10 cellular contexts compared by ENCODE assay signal in the genomic region with DNA sequence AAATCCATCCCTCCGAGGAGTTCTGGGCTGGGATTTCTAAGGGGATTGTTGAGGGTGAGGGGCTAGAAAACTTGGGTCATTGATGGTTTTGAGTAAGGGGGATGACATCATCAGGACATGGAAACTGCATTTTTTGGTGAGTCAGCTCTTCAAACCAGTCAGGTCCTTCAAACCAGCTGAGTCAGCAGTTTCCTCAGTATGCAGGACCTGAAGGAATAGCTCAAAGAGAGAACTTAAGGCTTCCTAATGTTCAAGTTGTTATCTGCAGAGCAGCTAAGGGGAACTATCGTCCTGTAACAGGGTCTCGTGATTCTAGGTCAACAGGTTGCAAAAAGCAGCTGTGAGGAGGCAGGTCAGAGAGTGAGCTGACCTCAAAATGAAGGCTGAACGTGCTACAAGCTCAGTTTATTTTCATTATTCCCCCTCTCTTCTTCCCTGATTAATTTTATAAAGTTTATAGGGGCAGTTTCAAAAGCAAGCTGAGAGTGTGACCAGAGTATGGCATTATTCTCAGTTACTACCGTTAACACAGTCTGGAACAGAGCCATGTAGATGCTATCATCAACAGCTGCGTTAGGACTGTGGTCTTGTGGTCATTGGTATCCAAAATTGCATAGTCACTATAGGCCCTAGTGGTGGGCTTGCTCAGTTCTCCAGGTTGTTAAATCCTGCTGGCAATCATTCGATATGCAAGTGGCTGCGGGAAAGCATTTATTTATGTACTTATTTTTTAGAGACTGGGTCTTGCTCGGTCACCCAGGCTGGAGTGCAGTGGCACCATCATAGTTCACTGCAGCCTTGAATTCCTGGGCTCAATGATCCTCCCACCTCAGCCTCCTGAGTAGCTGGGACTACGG. TPM values are rescaled to one million over a fixed set of nuclear protein-coding genes. Genes with fewer than 3 reads are reported as not detected.
A peak's percentile ranks its signal among the peaks of the same experiment; 100 is the strongest.
DNase-seq lines count a peak whose midpoint lies in the region; ATAC-seq and TF ChIP-seq lines count a peak whose summit lies in the region.
"Had no signal": no experiment of that assay in that cellular context is flagged by ENCODE, and none has a peak within 500 bp of the region (broad histone marks: within the 10 kb centered on the region; RNA-seq: fewer than 3 reads in every experiment).

No MANE protein-coding gene starts in this region.

- ATAC-seq in activated naive CD8-positive, alpha-beta T cell treated with anti-CD3 and anti-CD28 coated beads, Interleukin-2, amount 50 U/mL, for 24 hours, result peak; percentile 49
- ATAC-seq in left colon, result peak; percentile 15
- no peak for ATAC-seq in activated CD8-positive, alpha-beta T cell treated with anti-CD3 and anti-CD28 coated beads for 36 hours
- ATAC-seq in HG03520 (IDR thresholded peaks at IDR 0.05; ENCODE audit: unreplicated experiment), result no peak

- H3K9me3 Mint-ChIP-seq in activated naive CD8-positive, alpha-beta T cell treated with anti-CD3 and anti-CD28 coated beads, Interleukin-2, amount 50 U/mL, for 24 hours, result no peaks in the 10 kb centered on the region
- no peaks in the 10 kb centered on the region for H3K9me3 Mint-ChIP-seq in activated CD8-positive, alpha-beta T cell treated with anti-CD3 and anti-CD28 coated beads for 36 hours
- H3K9me3 Mint-ChIP-seq: activated naive CD4-positive, alpha-beta T cell treated with anti-CD3 and anti-CD28 coated beads, Interleukin-2, amount 50 U/mL, for 72 hours; immature natural killer cell had no signal

- H3K4me1 Mint-ChIP-seq in activated naive CD8-positive, alpha-beta T cell treated with anti-CD3 and anti-CD28 coated beads, Interleukin-2, amount 50 U/mL, for 24 hours, result peaks cover 1% of the 10 kb centered on the region
- H3K4me1 Mint-ChIP-seq in activated CD8-positive, alpha-beta T cell treated with anti-CD3 and anti-CD28 coated beads for 36 hours (ENCODE audit: low read depth), result peaks cover 2% of the 10 kb centered on the region
- H3K4me1 Mint-ChIP-seq: immature natural killer cell had no signal

- intact Hi-C loops in left colon (cut with DNase I, micrococcal nuclease), result loop anchor here in 1 of 2 donors (10.0 kb wide), 1 partner anchor 194 kb away; the partner anchor contains the start of gene MATN1
- intact Hi-C loops in activated CD8-positive, alpha-beta T cell treated with anti-CD3 and anti-CD28 coated beads for 36 hours (cut with micrococcal nuclease), result no loop called here

- H3K36me3 Mint-ChIP-seq in activated naive CD8-positive, alpha-beta T cell treated with anti-CD3 and anti-CD28 coated beads, Interleukin-2, amount 50 U/mL, for 24 hours (ENCODE audit: low read depth), result no peaks in the 10 kb centered on the region
- no peaks in the 10 kb centered on the region for H3K36me3 Mint-ChIP-seq in activated CD8-positive, alpha-beta T cell treated with anti-CD3 and anti-CD28 coated beads for 36 hours (ENCODE audit: low read depth)
- H3K36me3 Mint-ChIP-seq: activated naive CD4-positive, alpha-beta T cell treated with anti-CD3 and anti-CD28 coated beads, Interleukin-2, amount 50 U/mL, for 72 hours; immature natural killer cell had no signal

- H3K4me3 Mint-ChIP-seq in activated naive CD8-positive, alpha-beta T cell treated with anti-CD3 and anti-CD28 coated beads, Interleukin-2, amount 50 U/mL, for 24 hours, result no peak overlapping the region
- no peak overlapping the region for H3K4me3 Mint-ChIP-seq in activated CD8-positive, alpha-beta T cell treated with anti-CD3 and anti-CD28 coated beads for 36 hours
- H3K4me3 Mint-ChIP-seq: immature natural killer cell had no signal

- TF ChIP-seq CTCF in activated CD8-positive, alpha-beta T cell treated with anti-CD3 and anti-CD28 coated beads for 36 hours (IDR thresholded peaks at IDR 0.05), result no peak

- peaks cover 7% of the 10 kb centered on the region for H3K27me3 Mint-ChIP-seq in activated naive CD8-positive, alpha-beta T cell treated with anti-CD3 and anti-CD28 coated beads, Interleukin-2, amount 50 U/mL, for 24 hours
- H3K27me3 Mint-ChIP-seq in activated CD8-positive, alpha-beta T cell treated with anti-CD3 and anti-CD28 coated beads for 36 hours, result peaks cover 2% of the 10 kb centered on the region

- POLR2A ChIA-PET in activated CD8-positive, alpha-beta T cell treated with anti-CD3 and anti-CD28 coated beads for 36 hours (lab: Charles Lee), result interaction anchor here (0.8 kb wide), 1 partner anchor 200 kb away, joined by 3 read pairs; no protein-coding TSS in a partner anchor

- no peak overlapping the region for H3K27ac Mint-ChIP-seq in activated naive CD8-positive, alpha-beta T cell treated with anti-CD3 and anti-CD28 coated beads, Interleukin-2, amount 50 U/mL, for 24 hours
- H3K27ac Mint-ChIP-seq in activated CD8-positive, alpha-beta T cell treated with anti-CD3 and anti-CD28 coated beads for 36 hours, result no peak overlapping the region
- H3K27ac Mint-ChIP-seq: activated naive CD4-positive, alpha-beta T cell treated with anti-CD3 and anti-CD28 coated beads, Interleukin-2, amount 50 U/mL, for 72 hours had no signal

- CTCF ChIA-PET in activated CD8-positive, alpha-beta T cell treated with anti-CD3 and anti-CD28 coated beads for 36 hours (lab: Charles Lee), result interaction anchor here (0.8 to 4.5 kb wide), 5 partner anchors 8 to 139 kb away, joined by 3 to 33 read pairs (median 4); no protein-coding TSS in a partner anchor

- DNase-seq in AG08396 (ENCODE audit: low spot score) (peak; percentile 29), HUDEP-2 (lab: John Stamatoyannopoulos, UW; ENCODE audit: unreplicated experiment in 76 of 76) (peak in 69 of 76 experiments; percentile 13 to 91 (median 61)), left colon (no peak), NCI-H146 treated with DMSO at 0.1 percent for 48 hours (lab: John Stamatoyannopoulos, UW; ENCODE audit: unreplicated experiment) (no peak), dedifferentiated amniotic fluid mesenchymal stem cell (ENCODE audit: extremely low spot score) (no peak)
- DNase-seq in activated naive CD8-positive, alpha-beta T cell treated with anti-CD3 and anti-CD28 coated beads, Interleukin-2, amount 50 U/mL, for 24 hours, result no peak
- DNase-seq in activated CD8-positive, alpha-beta T cell treated with anti-CD3 and anti-CD28 coated beads for 36 hours, result no peak
- DNase-seq: immature natural killer cell had no signal

RNA-seq across cellular contexts. Expression of gene SDC3, which starts 10.7 kb away (rescaled TPM):
- total RNA-seq in left colon, result 10 to 100 TPM in 1 of 2 donors, 1 to 10 TPM in 1; 6.5 to 18.0 TPM
- under 1 TPM; 0.04 to 0.14 TPM for total RNA-seq in activated CD8-positive, alpha-beta T cell treated with anti-CD3 and anti-CD28 coated beads for 36 hours

Comparison
In these comparisons a context has a peak if more than half of its experiments do, and no peak if none do; other contexts are left out.
1. DNase-seq: peak in AG08396 (single experiment) and HUDEP-2 (69 of 76); none in activated naive CD8-positive, alpha-beta T cell treated with anti-CD3 and anti-CD28 coated beads, Interleukin-2, amount 50 U/mL, for 24 hours (single experiment), left colon (0 of 2), NCI-H146 treated with DMSO at 0.1 percent for 48 hours (single experiment), dedifferentiated amniotic fluid mesenchymal stem cell (single experiment) and activated CD8-positive, alpha-beta T cell treated with anti-CD3 and anti-CD28 coated beads for 36 hours (single experiment).
2. ATAC-seq: peak in activated naive CD8-positive, alpha-beta T cell treated with anti-CD3 and anti-CD28 coated beads, Interleukin-2, amount 50 U/mL, for 24 hours (single experiment) and left colon (single experiment); none in activated CD8-positive, alpha-beta T cell treated with anti-CD3 and anti-CD28 coated beads for 36 hours (single experiment) and HG03520 (single experiment).
3. RNA of gene SDC3, which starts 10.7 kb away (total RNA-seq): 6.5 to 18.0 TPM in left colon; 0.04 to 0.14 TPM in activated CD8-positive, alpha-beta T cell treated with anti-CD3 and anti-CD28 coated beads for 36 hours; every median in the first group is over 4 times any median in the second.